1 cellular context compared by ENCODE assay signal in genomic region chr9:126860077-126860756, GRCh38.
TF ChIP-seq lines count a peak whose summit lies in the region.

ZBTB34 (plus strand) TSS chr9:126860639; CDS start chr9:126879400, 18,761 bp downstream.

TF ChIP-seq in IMR-90, 13 proteins besides CTCF, POLR2A, EP300 and RAD21 (continued from another document):
- TF ChIP-seq USF2 (IDR thresholded peaks at IDR 0.05; ENCODE audit: low read depth, low read length) (no peak), MAZ (IDR thresholded peaks at IDR 0.05; ENCODE audit: borderline replicate concordance, low read depth, low read length) (peak; percentile 50; the same call in 1 of the 2 replicates), ELK1 (IDR thresholded peaks at IDR 0.05; ENCODE audit: borderline replicate concordance, low read depth, low read length) (no peak)
TF ChIP-seq in IMR-90: peak in this region for 2.
